In the genomic region with DNA sequence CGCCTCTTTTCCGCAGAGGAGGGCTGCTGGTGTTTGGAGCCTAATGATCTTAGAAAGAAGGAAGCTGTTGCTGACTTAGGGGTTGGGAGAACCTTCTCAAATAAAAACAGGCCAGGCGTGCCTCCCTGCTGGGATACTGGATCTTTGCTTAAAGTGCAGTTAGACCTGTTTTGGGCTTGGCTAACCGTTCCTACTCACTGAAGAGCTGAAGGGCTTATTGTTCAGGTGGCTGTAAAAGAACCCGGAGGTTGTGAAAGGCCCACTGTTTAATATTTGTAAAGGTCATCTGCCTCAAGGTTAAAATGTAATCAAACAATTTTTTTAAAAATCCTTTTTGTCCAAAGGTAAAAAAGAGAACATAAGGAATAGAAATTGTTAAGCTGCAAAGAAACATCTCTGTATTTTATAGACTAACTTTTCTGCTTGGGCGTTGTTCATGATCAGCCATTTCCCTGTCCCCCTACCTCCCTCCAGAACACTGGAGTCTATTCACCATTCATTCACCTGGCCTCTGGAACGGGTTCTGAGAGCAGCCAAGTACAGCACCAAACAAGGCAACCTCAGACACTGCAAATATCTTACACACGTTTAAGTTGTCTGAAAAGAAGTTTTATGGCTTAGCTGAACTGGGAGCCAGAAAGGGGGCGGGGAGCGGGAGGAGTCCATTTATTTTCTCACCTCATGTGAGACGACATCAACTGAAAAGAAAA, we compare ENCODE assay signal across 1 cellular context.
TF ChIP-seq lines count a peak whose summit lies in the region.

No MANE protein-coding gene starts in this region.

TF ChIP-seq in HepG2, 621 proteins besides CTCF, POLR2A, EP300 and RAD21 (continued from another document and continues in another):
- TF ChIP-seq, protein P1, sequence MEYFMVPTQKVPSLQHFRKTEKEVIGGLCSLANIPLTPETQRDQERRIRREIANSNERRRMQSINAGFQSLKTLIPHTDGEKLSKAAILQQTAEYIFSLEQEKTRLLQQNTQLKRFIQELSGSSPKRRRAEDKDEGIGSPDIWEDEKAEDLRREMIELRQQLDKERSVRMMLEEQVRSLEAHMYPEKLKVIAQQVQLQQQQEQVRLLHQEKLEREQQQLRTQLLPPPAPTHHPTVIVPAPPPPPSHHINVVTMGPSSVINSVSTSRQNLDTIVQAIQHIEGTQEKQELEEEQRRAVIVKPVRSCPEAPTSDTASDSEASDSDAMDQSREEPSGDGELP (IDR thresholded peaks at IDR 0.05; ENCODE audit: borderline replicate concordance, low read depth): peak; percentile 31; the same call in 1 of the 2 replicates
- TF ChIP-seq ZBTB49 (CRISPR knock-in tag; IDR thresholded peaks at IDR 0.05; ENCODE audit: borderline replicate concordance) (no peak), ZNF333 (CRISPR knock-in tag; IDR thresholded peaks at IDR 0.05; ENCODE audit: borderline replicate concordance) (no peak), ZKSCAN5 (CRISPR knock-in tag; IDR thresholded peaks at IDR 0.05) (no peak), PHF21A (CRISPR knock-in tag; IDR thresholded peaks at IDR 0.05) (peak; percentile 50; the same call in 1 of the 2 replicates), TEAD3 (CRISPR knock-in tag; optimal IDR thresholded peaks at IDR 0.05; ENCODE audit: borderline replicate concordance) (no peak), ZNF33B (CRISPR knock-in tag; IDR thresholded peaks at IDR 0.05) (no peak), HNRNPL (IDR thresholded peaks at IDR 0.05; ENCODE audit: low read depth, low read length) (no peak), ZNF703 (CRISPR knock-in tag; IDR thresholded peaks at IDR 0.05; ENCODE audit: borderline replicate concordance) (no peak), HNF4G (IDR thresholded peaks at IDR 0.05; ENCODE audit: borderline replicate concordance, low read depth, low read length) (peak; percentile 32; the same call in 1 of the 2 replicates), HNF4G (CRISPR knock-in tag; IDR thresholded peaks at IDR 0.05; ENCODE audit: borderline replicate concordance, low read depth) (no peak), DMAP1 (CRISPR knock-in tag; IDR thresholded peaks at IDR 0.05) (no peak), NBN (conservative IDR thresholded peaks at IDR 0.05) (no peak), ZNF7 (CRISPR knock-in tag; IDR thresholded peaks at IDR 0.05) (no peak), KDM5A (IDR thresholded peaks at IDR 0.05; ENCODE audit: borderline replicate concordance, low read length) (no peak), ASH2L (IDR thresholded peaks at IDR 0.05; ENCODE audit: insufficient read length, low read depth, low read length) (peak; percentile 83), ZNF547 (CRISPR knock-in tag; IDR thresholded peaks at IDR 0.05) (no peak), ZMYM4 (CRISPR knock-in tag; IDR thresholded peaks at IDR 0.05) (no peak; the same call in 1 of the 2 replicates), SNAI1 (CRISPR knock-in tag; IDR thresholded peaks at IDR 0.05; ENCODE audit: borderline replicate concordance) (no peak), CENPT (CRISPR knock-in tag; IDR thresholded peaks at IDR 0.05; ENCODE audit: low read depth) (no peak), ARNT (IDR thresholded peaks at IDR 0.05) (no peak), MAFK (conservative IDR thresholded peaks at IDR 0.05 in 1 of 2, IDR thresholded peaks at IDR 0.05 in 1 of 2; ENCODE audit: low read length in 2 of 2) (no peak), ZNF446 (CRISPR knock-in tag; IDR thresholded peaks at IDR 0.05) (no peak), KAT7 (CRISPR knock-in tag; IDR thresholded peaks at IDR 0.05; ENCODE audit: borderline replicate concordance) (no peak), ZNF337 (CRISPR knock-in tag; IDR thresholded peaks at IDR 0.05; ENCODE audit: borderline replicate concordance, low read depth) (no peak), ZNF230 (CRISPR knock-in tag; IDR thresholded peaks at IDR 0.05) (no peak), ZNF839 (CRISPR knock-in tag; IDR thresholded peaks at IDR 0.05; ENCODE audit: borderline replicate concordance) (no peak), HINFP (CRISPR knock-in tag; IDR thresholded peaks at IDR 0.05; ENCODE audit: low read depth) (no peak), FOXM1 (CRISPR knock-in tag; IDR thresholded peaks at IDR 0.05) (no peak), ZNF556 (CRISPR knock-in tag; IDR thresholded peaks at IDR 0.05; ENCODE audit: borderline replicate concordance) (no peak), PREB (CRISPR knock-in tag; IDR thresholded peaks at IDR 0.05) (no peak), FOXO1 (CRISPR knock-in tag; IDR thresholded peaks at IDR 0.05) (no peak), ZNF431 (CRISPR knock-in tag; IDR thresholded peaks at IDR 0.05; ENCODE audit: borderline replicate concordance, low read depth) (no peak), ZNF557 (CRISPR knock-in tag; IDR thresholded peaks at IDR 0.05) (no peak), TOPORS (CRISPR knock-in tag; IDR thresholded peaks at IDR 0.05) (no peak), STAG1 (CRISPR knock-in tag; IDR thresholded peaks at IDR 0.05) (peak; percentile 22; the same call in 1 of the 2 replicates), RBFOX2 (IDR thresholded peaks at IDR 0.05; ENCODE audit: low read depth, low read length) (peak; percentile 58), BRCA1 (CRISPR knock-in tag; IDR thresholded peaks at IDR 0.05) (no peak; the same call in 1 of the 2 replicates), IKZF4 (CRISPR knock-in tag; IDR thresholded peaks at IDR 0.05; ENCODE audit: borderline replicate concordance, low read depth, not compliant biosample characterization) (no peak), ZNF143 (CRISPR knock-in tag; IDR thresholded peaks at IDR 0.05) (no peak), ZSCAN30 (CRISPR knock-in tag; IDR thresholded peaks at IDR 0.05) (no peak), ZNF331 (CRISPR knock-in tag; IDR thresholded peaks at IDR 0.05) (no peak; the same call in 1 of the 2 replicates), MIER2 (CRISPR knock-in tag; IDR thresholded peaks at IDR 0.05) (no peak), FOXP1 (IDR thresholded peaks at IDR 0.05) (no peak), FOXP1 (CRISPR knock-in tag; IDR thresholded peaks at IDR 0.05) (no peak)
- TF ChIP-seq, protein P2, sequence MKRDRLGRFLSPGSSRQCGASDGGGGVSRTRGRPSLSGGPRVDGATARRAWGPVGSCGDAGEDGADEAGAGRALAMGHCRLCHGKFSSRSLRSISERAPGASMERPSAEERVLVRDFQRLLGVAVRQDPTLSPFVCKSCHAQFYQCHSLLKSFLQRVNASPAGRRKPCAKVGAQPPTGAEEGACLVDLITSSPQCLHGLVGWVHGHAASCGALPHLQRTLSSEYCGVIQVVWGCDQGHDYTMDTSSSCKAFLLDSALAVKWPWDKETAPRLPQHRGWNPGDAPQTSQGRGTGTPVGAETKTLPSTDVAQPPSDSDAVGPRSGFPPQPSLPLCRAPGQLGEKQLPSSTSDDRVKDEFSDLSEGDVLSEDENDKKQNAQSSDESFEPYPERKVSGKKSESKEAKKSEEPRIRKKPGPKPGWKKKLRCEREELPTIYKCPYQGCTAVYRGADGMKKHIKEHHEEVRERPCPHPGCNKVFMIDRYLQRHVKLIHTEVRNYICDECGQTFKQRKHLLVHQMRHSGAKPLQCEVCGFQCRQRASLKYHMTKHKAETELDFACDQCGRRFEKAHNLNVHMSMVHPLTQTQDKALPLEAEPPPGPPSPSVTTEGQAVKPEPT (CRISPR knock-in tag; IDR thresholded peaks at IDR 0.05; ENCODE audit: low read depth): no peak
- TF ChIP-seq, protein P3, sequence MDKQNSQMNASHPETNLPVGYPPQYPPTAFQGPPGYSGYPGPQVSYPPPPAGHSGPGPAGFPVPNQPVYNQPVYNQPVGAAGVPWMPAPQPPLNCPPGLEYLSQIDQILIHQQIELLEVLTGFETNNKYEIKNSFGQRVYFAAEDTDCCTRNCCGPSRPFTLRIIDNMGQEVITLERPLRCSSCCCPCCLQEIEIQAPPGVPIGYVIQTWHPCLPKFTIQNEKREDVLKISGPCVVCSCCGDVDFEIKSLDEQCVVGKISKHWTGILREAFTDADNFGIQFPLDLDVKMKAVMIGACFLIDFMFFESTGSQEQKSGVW (CRISPR knock-in tag; IDR thresholded peaks at IDR 0.05; ENCODE audit: borderline replicate concordance): no peak
- TF ChIP-seq, protein P4, sequence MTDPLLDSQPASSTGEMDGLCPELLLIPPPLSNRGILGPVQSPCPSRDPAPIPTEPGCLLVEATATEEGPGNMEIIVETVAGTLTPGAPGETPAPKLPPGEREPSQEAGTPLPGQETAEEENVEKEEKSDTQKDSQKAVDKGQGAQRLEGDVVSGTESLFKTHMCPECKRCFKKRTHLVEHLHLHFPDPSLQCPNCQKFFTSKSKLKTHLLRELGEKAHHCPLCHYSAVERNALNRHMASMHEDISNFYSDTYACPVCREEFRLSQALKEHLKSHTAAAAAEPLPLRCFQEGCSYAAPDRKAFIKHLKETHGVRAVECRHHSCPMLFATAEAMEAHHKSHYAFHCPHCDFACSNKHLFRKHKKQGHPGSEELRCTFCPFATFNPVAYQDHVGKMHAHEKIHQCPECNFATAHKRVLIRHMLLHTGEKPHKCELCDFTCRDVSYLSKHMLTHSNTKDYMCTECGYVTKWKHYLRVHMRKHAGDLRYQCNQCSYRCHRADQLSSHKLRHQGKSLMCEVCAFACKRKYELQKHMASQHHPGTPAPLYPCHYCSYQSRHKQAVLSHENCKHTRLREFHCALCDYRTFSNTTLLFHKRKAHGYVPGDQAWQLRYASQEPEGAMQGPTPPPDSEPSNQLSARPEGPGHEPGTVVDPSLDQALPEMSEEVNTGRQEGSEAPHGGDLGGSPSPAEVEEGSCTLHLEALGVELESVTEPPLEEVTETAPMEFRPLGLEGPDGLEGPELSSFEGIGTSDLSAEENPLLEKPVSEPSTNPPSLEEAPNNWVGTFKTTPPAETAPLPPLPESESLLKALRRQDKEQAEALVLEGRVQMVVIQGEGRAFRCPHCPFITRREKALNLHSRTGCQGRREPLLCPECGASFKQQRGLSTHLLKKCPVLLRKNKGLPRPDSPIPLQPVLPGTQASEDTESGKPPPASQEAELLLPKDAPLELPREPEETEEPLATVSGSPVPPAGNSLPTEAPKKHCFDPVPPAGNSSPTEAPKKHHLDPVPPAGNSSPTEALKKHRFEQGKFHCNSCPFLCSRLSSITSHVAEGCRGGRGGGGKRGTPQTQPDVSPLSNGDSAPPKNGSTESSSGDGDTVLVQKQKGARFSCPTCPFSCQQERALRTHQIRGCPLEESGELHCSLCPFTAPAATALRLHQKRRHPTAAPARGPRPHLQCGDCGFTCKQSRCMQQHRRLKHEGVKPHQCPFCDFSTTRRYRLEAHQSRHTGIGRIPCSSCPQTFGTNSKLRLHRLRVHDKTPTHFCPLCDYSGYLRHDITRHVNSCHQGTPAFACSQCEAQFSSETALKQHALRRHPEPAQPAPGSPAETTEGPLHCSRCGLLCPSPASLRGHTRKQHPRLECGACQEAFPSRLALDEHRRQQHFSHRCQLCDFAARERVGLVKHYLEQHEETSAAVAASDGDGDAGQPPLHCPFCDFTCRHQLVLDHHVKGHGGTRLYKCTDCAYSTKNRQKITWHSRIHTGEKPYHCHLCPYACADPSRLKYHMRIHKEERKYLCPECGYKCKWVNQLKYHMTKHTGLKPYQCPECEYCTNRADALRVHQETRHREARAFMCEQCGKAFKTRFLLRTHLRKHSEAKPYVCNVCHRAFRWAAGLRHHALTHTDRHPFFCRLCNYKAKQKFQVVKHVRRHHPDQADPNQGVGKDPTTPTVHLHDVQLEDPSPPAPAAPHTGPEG (CRISPR knock-in tag; IDR thresholded peaks at IDR 0.05): no peak
- TF ChIP-seq, protein P5, sequence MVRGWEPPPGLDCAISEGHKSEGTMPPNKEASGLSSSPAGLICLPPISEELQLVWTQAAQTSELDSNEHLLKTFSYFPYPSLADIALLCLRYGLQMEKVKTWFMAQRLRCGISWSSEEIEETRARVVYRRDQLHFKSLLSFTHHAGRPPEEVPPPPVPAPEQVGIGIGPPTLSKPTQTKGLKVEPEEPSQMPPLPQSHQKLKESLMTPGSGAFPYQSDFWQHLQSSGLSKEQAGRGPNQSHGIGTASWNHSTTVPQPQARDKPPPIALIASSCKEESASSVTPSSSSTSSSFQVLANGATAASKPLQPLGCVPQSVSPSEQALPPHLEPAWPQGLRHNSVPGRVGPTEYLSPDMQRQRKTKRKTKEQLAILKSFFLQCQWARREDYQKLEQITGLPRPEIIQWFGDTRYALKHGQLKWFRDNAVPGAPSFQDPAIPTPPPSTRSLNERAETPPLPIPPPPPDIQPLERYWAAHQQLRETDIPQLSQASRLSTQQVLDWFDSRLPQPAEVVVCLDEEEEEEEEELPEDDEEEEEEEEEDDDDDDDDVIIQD (CRISPR knock-in tag; IDR thresholded peaks at IDR 0.05; ENCODE audit: low read depth): 0 out of 2 replicates have a peak, but pooled peaks have one; percentile 3
